1 cellular context compared by ENCODE assay signal in genomic region chr10:62662471-62662870, GRCh38.
TF ChIP-seq lines count a peak whose summit lies in the region.

No MANE protein-coding gene starts in this region.

TF ChIP-seq in GM23338, 12 proteins besides CTCF, POLR2A, EP300 and RAD21:
- TF ChIP-seq ZNF462 (CRISPR knock-in tag; IDR thresholded peaks at IDR 0.05) (no peak), JUNB (IDR thresholded peaks at IDR 0.05; ENCODE audit: unreplicated experiment) (no peak), EZH2 (IDR thresholded peaks at IDR 0.05; ENCODE audit: low read depth, unreplicated experiment) (no peak), POLR2AphosphoS5 (IDR thresholded peaks at IDR 0.05; ENCODE audit: low read depth) (no peak), STAT1 (IDR thresholded peaks at IDR 0.05; ENCODE audit: unreplicated experiment) (no peak), CREB1 (CRISPR knock-in tag; IDR thresholded peaks at IDR 0.05; ENCODE audit: low read depth) (no peak), NANOG (IDR thresholded peaks at IDR 0.05; ENCODE audit: borderline replicate concordance) (no peak), ZNF331 (CRISPR knock-in tag; IDR thresholded peaks at IDR 0.05; ENCODE audit: low read depth) (no peak), ETS1 (IDR thresholded peaks at IDR 0.05) (no peak), ZNF114 (CRISPR knock-in tag; IDR thresholded peaks at IDR 0.05) (no peak), REST (IDR thresholded peaks at IDR 0.05; ENCODE audit: unreplicated experiment) (no peak), EZH2phosphoT487 (IDR thresholded peaks at IDR 0.05; ENCODE audit: unreplicated experiment) (no peak)
